In genomic region chr22:22461111-22461510, GRCh38 we compare ENCODE assay signal across 1 cellular context.
TF ChIP-seq lines count a peak whose summit lies in the region.

No MANE protein-coding gene starts in this region.

TF ChIP-seq in K562, 482 proteins besides CTCF, POLR2A, EP300 and RAD21 (continued from another document):
- TF ChIP-seq CREB3 (tag; conservative IDR thresholded peaks at IDR 0.05; ENCODE audit: low read depth) = no peak
- no peak for TF ChIP-seq SMAD2 (IDR thresholded peaks at IDR 0.05; ENCODE audit: low read depth, low read length)
- peak; percentile 6; the same call in 1 of the 2 replicates for TF ChIP-seq ESRRB (CRISPR knock-in tag; IDR thresholded peaks at IDR 0.05; ENCODE audit: borderline replicate concordance)
- TF ChIP-seq FOXA3 (CRISPR knock-in tag; conservative IDR thresholded peaks at IDR 0.05 in 1 of 2, IDR thresholded peaks at IDR 0.05 in 1 of 2) = 0 out of 4 replicates have a peak, but pooled peaks of 1 of the 2 experiments have one; percentile 14
- TF ChIP-seq PTBP1 (IDR thresholded peaks at IDR 0.05; ENCODE audit: low read depth, low read length) = no peak
- TF ChIP-seq HOMEZ (CRISPR knock-in tag; IDR thresholded peaks at IDR 0.05) = no peak
- 0 out of 2 replicates have a peak, but pooled peaks have one; percentile 44 for TF ChIP-seq ZNF518B (CRISPR knock-in tag; IDR thresholded peaks at IDR 0.05)
- TF ChIP-seq EGR1 (conservative IDR thresholded peaks at IDR 0.05) = no peak
- 0 out of 2 replicates have a peak, but pooled peaks have one; percentile 43 for TF ChIP-seq CHAMP1 (IDR thresholded peaks at IDR 0.05)
- TF ChIP-seq RBM17 (IDR thresholded peaks at IDR 0.05; ENCODE audit: borderline replicate concordance, low read depth, low read length) = 0 out of 2 replicates have a peak, but pooled peaks have one; percentile 22
- TF ChIP-seq SRSF9 (IDR thresholded peaks at IDR 0.05; ENCODE audit: borderline replicate concordance, low read depth, low read length) = no peak
- TF ChIP-seq KDM4B (IDR thresholded peaks at IDR 0.05; ENCODE audit: borderline replicate concordance in 2 of 2, low read depth in 1 of 2) = no peak; a peak in 1 of 4 replicates
- no peak for TF ChIP-seq MTA2 (IDR thresholded peaks at IDR 0.05; ENCODE audit: low read depth)
- no peak for TF ChIP-seq PHTF2 (CRISPR knock-in tag; IDR thresholded peaks at IDR 0.05)
- no peak for TF ChIP-seq ZBTB43 (CRISPR knock-in tag; IDR thresholded peaks at IDR 0.05)
- no peak for TF ChIP-seq E2F1 (CRISPR knock-in tag; IDR thresholded peaks at IDR 0.05)
- TF ChIP-seq ZNF586 (CRISPR knock-in tag; conservative IDR thresholded peaks at IDR 0.05) = no peak
- peak; percentile 36; the same call in 1 of the 2 replicates for TF ChIP-seq EP400 (IDR thresholded peaks at IDR 0.05)
- no peak for TF ChIP-seq HIVEP1 (CRISPR knock-in tag; IDR thresholded peaks at IDR 0.05)
- TF ChIP-seq YY1 (IDR thresholded peaks at IDR 0.05; ENCODE audit: borderline replicate concordance in 1 of 3, control insufficient read depth in 1 of 3, extremely low read depth in 1 of 3, insufficient read depth in 3 of 3, insufficient read length in 1 of 3, insufficient replicate concordance in 2 of 3, low read depth in 1 of 3, low read length in 2 of 3) = no peak
- no peak for TF ChIP-seq U2AF2 (optimal IDR thresholded peaks at IDR 0.05; ENCODE audit: low read depth, low read length)
